ENCODE assay signal across 1 cellular context in the genomic region with DNA sequence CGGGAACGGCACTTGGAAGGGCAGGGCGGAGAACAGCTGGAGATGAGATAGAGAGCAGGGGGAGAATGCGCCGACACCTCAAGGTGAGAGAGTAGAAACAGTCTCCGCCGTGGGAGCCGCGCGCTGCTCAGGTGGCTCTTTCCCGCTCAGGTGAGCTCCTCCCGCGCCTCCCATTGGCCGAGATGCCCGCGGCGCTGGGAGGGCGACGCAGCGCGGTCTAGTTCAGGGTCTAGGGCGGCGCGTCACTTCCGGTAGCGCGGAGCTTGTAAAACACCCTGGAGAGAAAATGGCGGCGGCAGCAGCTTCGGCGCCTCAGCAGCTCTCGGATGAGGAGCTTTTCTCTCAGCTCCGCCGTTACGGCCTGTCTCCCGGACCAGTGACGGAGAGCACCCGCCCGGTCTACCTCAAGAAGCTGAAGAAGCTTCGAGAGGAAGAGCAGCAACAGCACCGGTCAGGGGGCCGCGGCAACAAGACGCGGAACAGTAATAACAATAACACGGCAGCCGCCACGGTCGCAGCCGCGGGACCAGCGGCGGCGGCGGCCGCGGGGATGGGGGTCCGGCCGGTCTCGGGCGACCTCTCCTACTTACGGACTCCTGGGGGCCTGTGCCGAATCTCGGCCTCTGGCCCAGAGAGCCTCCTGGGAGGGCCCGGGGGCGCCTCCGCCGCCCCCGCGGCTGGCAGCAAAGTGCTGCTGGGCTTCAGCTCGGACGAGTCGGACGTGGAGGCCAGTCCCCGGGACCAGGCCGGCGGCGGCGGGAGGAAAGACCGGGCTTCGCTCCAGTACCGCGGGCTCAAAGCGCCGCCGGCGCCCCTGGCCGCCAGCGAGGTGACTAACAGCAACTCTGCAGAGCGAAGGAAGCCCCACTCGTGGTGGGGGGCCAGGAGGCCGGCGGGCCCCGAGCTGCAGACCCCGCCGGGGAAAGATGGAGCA.
TF ChIP-seq lines count a peak whose summit lies in the region.

A gene (plus strand): TSS at position 273 of the 934 bp plus-strand sequence. CDS start 14 bp downstream, at position 287.

TF ChIP-seq in HepG2, 621 proteins besides CTCF, POLR2A, EP300 and RAD21 (continued from another document and continues in another):
- peak; percentile 94; the same call in 1 of the 2 replicates for TF ChIP-seq ZNF292 (CRISPR knock-in tag; IDR thresholded peaks at IDR 0.05; ENCODE audit: borderline replicate concordance, low read depth)
- no peak for TF ChIP-seq KAT2B (IDR thresholded peaks at IDR 0.05; ENCODE audit: borderline replicate concordance, low read depth, low read length)
- TF ChIP-seq NONO (IDR thresholded peaks at IDR 0.05): no peak
- peak; percentile 52 for TF ChIP-seq NONO (CRISPR knock-in tag; conservative IDR thresholded peaks at IDR 0.05)
- no peak for TF ChIP-seq HNRNPH1 (optimal IDR thresholded peaks at IDR 0.05; ENCODE audit: low read depth, low read length)
- TF ChIP-seq POLR2AphosphoS2 (IDR thresholded peaks at IDR 0.05; ENCODE audit: low read depth, low read length): no peak
- TF ChIP-seq, protein P1, sequence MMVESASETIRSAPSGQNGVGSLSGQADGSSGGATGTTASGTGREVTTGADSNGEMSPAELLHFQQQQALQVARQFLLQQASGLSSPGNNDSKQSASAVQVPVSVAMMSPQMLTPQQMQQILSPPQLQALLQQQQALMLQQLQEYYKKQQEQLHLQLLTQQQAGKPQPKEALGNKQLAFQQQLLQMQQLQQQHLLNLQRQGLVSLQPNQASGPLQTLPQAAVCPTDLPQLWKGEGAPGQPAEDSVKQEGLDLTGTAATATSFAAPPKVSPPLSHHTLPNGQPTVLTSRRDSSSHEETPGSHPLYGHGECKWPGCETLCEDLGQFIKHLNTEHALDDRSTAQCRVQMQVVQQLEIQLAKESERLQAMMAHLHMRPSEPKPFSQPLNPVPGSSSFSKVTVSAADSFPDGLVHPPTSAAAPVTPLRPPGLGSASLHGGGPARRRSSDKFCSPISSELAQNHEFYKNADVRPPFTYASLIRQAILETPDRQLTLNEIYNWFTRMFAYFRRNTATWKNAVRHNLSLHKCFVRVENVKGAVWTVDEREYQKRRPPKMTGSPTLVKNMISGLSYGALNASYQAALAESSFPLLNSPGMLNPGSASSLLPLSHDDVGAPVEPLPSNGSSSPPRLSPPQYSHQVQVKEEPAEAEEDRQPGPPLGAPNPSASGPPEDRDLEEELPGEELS (CRISPR knock-in tag; IDR thresholded peaks at IDR 0.05): peak; percentile 78
- no peak for TF ChIP-seq TBP (CRISPR knock-in tag; IDR thresholded peaks at IDR 0.05)
- peak; percentile 72 for TF ChIP-seq TBX3 (IDR thresholded peaks at IDR 0.05; ENCODE audit: borderline replicate concordance)
- TF ChIP-seq, protein P2, sequence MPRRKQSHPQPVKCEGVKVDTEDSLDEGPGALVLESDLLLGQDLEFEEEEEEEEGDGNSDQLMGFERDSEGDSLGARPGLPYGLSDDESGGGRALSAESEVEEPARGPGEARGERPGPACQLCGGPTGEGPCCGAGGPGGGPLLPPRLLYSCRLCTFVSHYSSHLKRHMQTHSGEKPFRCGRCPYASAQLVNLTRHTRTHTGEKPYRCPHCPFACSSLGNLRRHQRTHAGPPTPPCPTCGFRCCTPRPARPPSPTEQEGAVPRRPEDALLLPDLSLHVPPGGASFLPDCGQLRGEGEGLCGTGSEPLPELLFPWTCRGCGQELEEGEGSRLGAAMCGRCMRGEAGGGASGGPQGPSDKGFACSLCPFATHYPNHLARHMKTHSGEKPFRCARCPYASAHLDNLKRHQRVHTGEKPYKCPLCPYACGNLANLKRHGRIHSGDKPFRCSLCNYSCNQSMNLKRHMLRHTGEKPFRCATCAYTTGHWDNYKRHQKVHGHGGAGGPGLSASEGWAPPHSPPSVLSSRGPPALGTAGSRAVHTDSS (CRISPR knock-in tag; conservative IDR thresholded peaks at IDR 0.05): no peak
- TF ChIP-seq ZNF331 (CRISPR knock-in tag; IDR thresholded peaks at IDR 0.05): peak; percentile 97
- TF ChIP-seq ASH2L (IDR thresholded peaks at IDR 0.05; ENCODE audit: insufficient read length, low read depth, low read length): peak; percentile 97
- TF ChIP-seq U2AF2 (IDR thresholded peaks at IDR 0.05; ENCODE audit: low read depth, low read length): no peak
- TF ChIP-seq BHLHE40 (IDR thresholded peaks at IDR 0.05; ENCODE audit: low read length): peak; percentile 13; the same call in 1 of the 2 replicates
- TF ChIP-seq MIXL1 (CRISPR knock-in tag; IDR thresholded peaks at IDR 0.05): peak; percentile 89
- peak; percentile 53; the same call in 1 of the 2 replicates for TF ChIP-seq ZNF121 (CRISPR knock-in tag; IDR thresholded peaks at IDR 0.05)
- no peak for TF ChIP-seq ZNF24 (IDR thresholded peaks at IDR 0.05)
- peak; percentile 99 for TF ChIP-seq ZNF678 (CRISPR knock-in tag; IDR thresholded peaks at IDR 0.05)
- TF ChIP-seq TCF12 (IDR thresholded peaks at IDR 0.05): no peak
- no peak; the same call in 1 of the 2 replicates for TF ChIP-seq TCF12 (CRISPR knock-in tag; IDR thresholded peaks at IDR 0.05)
- TF ChIP-seq, protein P3, sequence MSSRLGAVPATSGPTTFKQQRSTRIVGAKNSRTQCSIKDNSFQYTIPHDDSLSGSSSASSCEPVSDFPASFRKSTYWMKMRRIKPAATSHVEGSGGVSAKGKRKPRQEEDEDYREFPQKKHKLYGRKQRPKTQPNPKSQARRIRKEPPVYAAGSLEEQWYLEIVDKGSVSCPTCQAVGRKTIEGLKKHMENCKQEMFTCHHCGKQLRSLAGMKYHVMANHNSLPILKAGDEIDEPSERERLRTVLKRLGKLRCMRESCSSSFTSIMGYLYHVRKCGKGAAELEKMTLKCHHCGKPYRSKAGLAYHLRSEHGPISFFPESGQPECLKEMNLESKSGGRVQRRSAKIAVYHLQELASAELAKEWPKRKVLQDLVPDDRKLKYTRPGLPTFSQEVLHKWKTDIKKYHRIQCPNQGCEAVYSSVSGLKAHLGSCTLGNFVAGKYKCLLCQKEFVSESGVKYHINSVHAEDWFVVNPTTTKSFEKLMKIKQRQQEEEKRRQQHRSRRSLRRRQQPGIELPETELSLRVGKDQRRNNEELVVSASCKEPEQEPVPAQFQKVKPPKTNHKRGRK (CRISPR knock-in tag; IDR thresholded peaks at IDR 0.05): peak; percentile 89; the same call in 1 of the 2 replicates
- no peak for TF ChIP-seq MAFF (IDR thresholded peaks at IDR 0.05; ENCODE audit: low read depth, low read length)
- peak; percentile 90 for TF ChIP-seq MAF1 (CRISPR knock-in tag; IDR thresholded peaks at IDR 0.05; ENCODE audit: borderline replicate concordance)
- TF ChIP-seq MEIS1 (CRISPR knock-in tag; IDR thresholded peaks at IDR 0.05; ENCODE audit: borderline replicate concordance): peak; percentile 73; the same call in 1 of the 2 replicates
- TF ChIP-seq, protein P4, sequence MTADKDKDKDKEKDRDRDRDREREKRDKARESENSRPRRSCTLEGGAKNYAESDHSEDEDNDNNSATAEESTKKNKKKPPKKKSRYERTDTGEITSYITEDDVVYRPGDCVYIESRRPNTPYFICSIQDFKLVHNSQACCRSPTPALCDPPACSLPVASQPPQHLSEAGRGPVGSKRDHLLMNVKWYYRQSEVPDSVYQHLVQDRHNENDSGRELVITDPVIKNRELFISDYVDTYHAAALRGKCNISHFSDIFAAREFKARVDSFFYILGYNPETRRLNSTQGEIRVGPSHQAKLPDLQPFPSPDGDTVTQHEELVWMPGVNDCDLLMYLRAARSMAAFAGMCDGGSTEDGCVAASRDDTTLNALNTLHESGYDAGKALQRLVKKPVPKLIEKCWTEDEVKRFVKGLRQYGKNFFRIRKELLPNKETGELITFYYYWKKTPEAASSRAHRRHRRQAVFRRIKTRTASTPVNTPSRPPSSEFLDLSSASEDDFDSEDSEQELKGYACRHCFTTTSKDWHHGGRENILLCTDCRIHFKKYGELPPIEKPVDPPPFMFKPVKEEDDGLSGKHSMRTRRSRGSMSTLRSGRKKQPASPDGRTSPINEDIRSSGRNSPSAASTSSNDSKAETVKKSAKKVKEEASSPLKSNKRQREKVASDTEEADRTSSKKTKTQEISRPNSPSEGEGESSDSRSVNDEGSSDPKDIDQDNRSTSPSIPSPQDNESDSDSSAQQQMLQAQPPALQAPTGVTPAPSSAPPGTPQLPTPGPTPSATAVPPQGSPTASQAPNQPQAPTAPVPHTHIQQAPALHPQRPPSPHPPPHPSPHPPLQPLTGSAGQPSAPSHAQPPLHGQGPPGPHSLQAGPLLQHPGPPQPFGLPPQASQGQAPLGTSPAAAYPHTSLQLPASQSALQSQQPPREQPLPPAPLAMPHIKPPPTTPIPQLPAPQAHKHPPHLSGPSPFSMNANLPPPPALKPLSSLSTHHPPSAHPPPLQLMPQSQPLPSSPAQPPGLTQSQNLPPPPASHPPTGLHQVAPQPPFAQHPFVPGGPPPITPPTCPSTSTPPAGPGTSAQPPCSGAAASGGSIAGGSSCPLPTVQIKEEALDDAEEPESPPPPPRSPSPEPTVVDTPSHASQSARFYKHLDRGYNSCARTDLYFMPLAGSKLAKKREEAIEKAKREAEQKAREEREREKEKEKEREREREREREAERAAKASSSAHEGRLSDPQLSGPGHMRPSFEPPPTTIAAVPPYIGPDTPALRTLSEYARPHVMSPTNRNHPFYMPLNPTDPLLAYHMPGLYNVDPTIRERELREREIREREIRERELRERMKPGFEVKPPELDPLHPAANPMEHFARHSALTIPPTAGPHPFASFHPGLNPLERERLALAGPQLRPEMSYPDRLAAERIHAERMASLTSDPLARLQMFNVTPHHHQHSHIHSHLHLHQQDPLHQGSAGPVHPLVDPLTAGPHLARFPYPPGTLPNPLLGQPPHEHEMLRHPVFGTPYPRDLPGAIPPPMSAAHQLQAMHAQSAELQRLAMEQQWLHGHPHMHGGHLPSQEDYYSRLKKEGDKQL (CRISPR knock-in tag; IDR thresholded peaks at IDR 0.05; ENCODE audit: low read depth): no peak; the same call in 1 of the 2 replicates
- TF ChIP-seq CEBPB (IDR thresholded peaks at IDR 0.05; ENCODE audit: borderline replicate concordance, low read depth, low read length): no peak
- peak; percentile 98 for TF ChIP-seq ZNF343 (CRISPR knock-in tag; IDR thresholded peaks at IDR 0.05)
- no peak for TF ChIP-seq ZNF652 (CRISPR knock-in tag; IDR thresholded peaks at IDR 0.05; ENCODE audit: borderline replicate concordance, low read depth)
- no peak for TF ChIP-seq KDM1A (CRISPR knock-in tag; IDR thresholded peaks at IDR 0.05)
- peak; percentile 88 for TF ChIP-seq ZKSCAN5 (CRISPR knock-in tag; IDR thresholded peaks at IDR 0.05)
- TF ChIP-seq PAWR (CRISPR knock-in tag; IDR thresholded peaks at IDR 0.05; ENCODE audit: borderline replicate concordance): peak; percentile 93; the same call in 1 of the 2 replicates
- peak; percentile 98 for TF ChIP-seq ZNF619 (CRISPR knock-in tag; IDR thresholded peaks at IDR 0.05)
- no peak for TF ChIP-seq ZSCAN30 (CRISPR knock-in tag; IDR thresholded peaks at IDR 0.05)
- TF ChIP-seq ELF1 (CRISPR knock-in tag; IDR thresholded peaks at IDR 0.05): peak; percentile 82
- TF ChIP-seq, protein P5, sequence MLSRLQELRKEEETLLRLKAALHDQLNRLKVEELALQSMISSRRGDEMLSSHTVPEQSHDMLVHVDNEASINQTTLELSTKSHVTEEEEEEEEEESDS (CRISPR knock-in tag; IDR thresholded peaks at IDR 0.05; ENCODE audit: borderline replicate concordance): peak; percentile 98
- peak; percentile 100 for TF ChIP-seq ERF (CRISPR knock-in tag; IDR thresholded peaks at IDR 0.05)
- TF ChIP-seq ZNF460 (CRISPR knock-in tag; IDR thresholded peaks at IDR 0.05; ENCODE audit: borderline replicate concordance): no peak
- no peak for TF ChIP-seq ZNF34 (CRISPR knock-in tag; IDR thresholded peaks at IDR 0.05; ENCODE audit: borderline replicate concordance)
- TF ChIP-seq ZC3H13 (CRISPR knock-in tag; IDR thresholded peaks at IDR 0.05): peak; percentile 97
- TF ChIP-seq YEATS4 (CRISPR knock-in tag; IDR thresholded peaks at IDR 0.05; ENCODE audit: borderline replicate concordance): peak; percentile 89
- peak; percentile 100 for TF ChIP-seq ZNF274 (CRISPR knock-in tag; IDR thresholded peaks at IDR 0.05)
- peak; percentile 100 for TF ChIP-seq ZNF607 (CRISPR knock-in tag; IDR thresholded peaks at IDR 0.05; ENCODE audit: borderline replicate concordance)
- peak; percentile 29; the same call in 1 of the 2 replicates for TF ChIP-seq EHMT2 (IDR thresholded peaks at IDR 0.05; ENCODE audit: borderline replicate concordance, low read depth, low read length)
- TF ChIP-seq NKX3-1 (CRISPR knock-in tag; IDR thresholded peaks at IDR 0.05): peak; percentile 100
- peak; percentile 95 for TF ChIP-seq ZNF788 (CRISPR knock-in tag; IDR thresholded peaks at IDR 0.05; ENCODE audit: borderline replicate concordance)
- peak; percentile 99 for TF ChIP-seq SALL1 (CRISPR knock-in tag; IDR thresholded peaks at IDR 0.05)
- peak; percentile 81; the same call in 1 of the 2 replicates for TF ChIP-seq MTA1 (CRISPR knock-in tag; IDR thresholded peaks at IDR 0.05; ENCODE audit: borderline replicate concordance)
- TF ChIP-seq AGO1 (IDR thresholded peaks at IDR 0.05; ENCODE audit: low read depth, low read length, poor library complexity, severe bottlenecking): no peak
- TF ChIP-seq RXRA (CRISPR knock-in tag; IDR thresholded peaks at IDR 0.05): peak; percentile 91
- TF ChIP-seq CEBPG (CRISPR knock-in tag; IDR thresholded peaks at IDR 0.05): peak; percentile 56; the same call in 1 of the 2 replicates
- TF ChIP-seq, protein P6, sequence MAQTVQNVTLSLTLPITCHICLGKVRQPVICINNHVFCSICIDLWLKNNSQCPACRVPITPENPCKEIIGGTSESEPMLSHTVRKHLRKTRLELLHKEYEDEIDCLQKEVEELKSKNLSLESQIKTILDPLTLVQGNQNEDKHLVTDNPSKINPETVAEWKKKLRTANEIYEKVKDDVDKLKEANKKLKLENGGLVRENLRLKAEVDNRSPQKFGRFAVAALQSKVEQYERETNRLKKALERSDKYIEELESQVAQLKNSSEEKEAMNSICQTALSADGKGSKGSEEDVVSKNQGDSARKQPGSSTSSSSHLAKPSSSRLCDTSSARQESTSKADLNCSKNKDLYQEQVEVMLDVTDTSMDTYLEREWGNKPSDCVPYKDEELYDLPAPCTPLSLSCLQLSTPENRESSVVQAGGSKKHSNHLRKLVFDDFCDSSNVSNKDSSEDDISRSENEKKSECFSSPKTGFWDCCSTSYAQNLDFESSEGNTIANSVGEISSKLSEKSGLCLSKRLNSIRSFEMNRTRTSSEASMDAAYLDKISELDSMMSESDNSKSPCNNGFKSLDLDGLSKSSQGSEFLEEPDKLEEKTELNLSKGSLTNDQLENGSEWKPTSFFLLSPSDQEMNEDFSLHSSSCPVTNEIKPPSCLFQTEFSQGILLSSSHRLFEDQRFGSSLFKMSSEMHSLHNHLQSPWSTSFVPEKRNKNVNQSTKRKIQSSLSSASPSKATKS (CRISPR knock-in tag; IDR thresholded peaks at IDR 0.05): peak; percentile 89; the same call in 1 of the 2 replicates
- no peak for TF ChIP-seq CHD2 (IDR thresholded peaks at IDR 0.05; ENCODE audit: low read depth, low read length)
- peak; percentile 75 for TF ChIP-seq ZNF143 (CRISPR knock-in tag; IDR thresholded peaks at IDR 0.05)
- peak; percentile 96 for TF ChIP-seq JUN (CRISPR knock-in tag; IDR thresholded peaks at IDR 0.05)
- peak; percentile 47 for TF ChIP-seq ZNF629 (CRISPR knock-in tag; conservative IDR thresholded peaks at IDR 0.05)
- TF ChIP-seq, protein P7, sequence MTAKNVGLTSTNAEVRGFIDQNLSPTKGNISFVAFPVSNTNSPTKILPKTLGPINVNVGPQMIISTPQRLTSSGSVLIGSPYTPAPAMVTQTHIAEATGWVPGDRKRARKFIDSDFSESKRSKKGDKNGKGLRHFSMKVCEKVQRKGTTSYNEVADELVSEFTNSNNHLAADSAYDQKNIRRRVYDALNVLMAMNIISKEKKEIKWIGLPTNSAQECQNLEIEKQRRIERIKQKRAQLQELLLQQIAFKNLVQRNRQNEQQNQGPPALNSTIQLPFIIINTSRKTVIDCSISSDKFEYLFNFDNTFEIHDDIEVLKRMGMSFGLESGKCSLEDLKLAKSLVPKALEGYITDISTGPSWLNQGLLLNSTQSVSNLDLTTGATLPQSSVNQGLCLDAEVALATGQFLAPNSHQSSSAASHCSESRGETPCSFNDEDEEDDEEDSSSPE (CRISPR knock-in tag; IDR thresholded peaks at IDR 0.05): peak; percentile 99
